Comparison of ENCODE assay signal across 1 cellular context in genomic region chr6:7763896-7764295, GRCh38.
A peak's percentile ranks its signal among the peaks of the same experiment; 100 is the strongest.
TF ChIP-seq lines count a peak whose summit lies in the region.

No MANE protein-coding gene starts in this region.

TF ChIP-seq in endothelial cell of umbilical vein, 7 proteins besides CTCF, POLR2A, EP300 and RAD21:
- TF ChIP-seq POLR2AphosphoS5 (IDR thresholded peaks at IDR 0.05; ENCODE audit: insufficient read depth, low read depth, low read length): peak; percentile 15
- TF ChIP-seq MYC (IDR thresholded peaks at IDR 0.05; ENCODE audit: low read depth, low read length): no peak
TF ChIP-seq in endothelial cell of umbilical vein: peak in this region for 1.
